Comparison of ENCODE assay signal across 21 cellular contexts in the genomic region with DNA sequence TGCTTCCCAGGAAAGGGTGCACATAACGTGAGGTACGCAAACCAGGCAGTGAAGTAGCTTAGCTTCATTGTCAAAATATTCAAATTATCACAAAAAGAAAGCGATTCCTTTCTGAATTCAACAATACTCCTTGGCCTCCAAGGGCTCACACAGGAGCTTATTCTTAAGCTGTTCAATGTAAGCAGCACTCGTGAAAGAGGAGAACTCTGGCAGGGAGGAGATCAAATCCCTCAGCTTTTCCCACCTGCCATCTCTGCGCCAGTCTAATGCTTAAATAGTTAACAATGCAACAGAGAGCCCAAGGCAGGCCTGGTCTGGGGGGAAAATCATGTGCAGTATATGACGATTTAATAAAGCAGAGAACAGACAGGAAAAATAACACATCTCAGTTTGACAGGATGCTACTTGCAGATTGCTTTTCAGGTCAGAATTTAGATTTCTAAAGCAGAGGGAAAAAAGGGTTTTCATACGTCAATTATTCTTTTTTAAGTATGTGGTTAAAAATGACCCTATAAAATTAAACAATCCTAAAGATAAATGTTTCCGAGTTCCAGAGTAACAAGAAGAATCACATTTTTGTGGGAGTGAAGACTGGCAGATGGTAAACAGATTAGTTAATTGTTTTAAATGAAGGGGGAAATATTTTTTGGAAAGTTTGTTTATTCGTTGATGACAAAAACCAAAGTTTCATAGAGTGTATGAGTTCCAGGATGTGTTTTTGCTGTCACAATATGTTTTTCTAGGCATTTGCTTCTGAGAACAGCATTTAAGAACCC. TPM values are rescaled to one million over a fixed set of nuclear protein-coding genes. Genes with fewer than 3 reads are reported as not detected.
A peak's percentile ranks its signal among the peaks of the same experiment; 100 is the strongest.
DNase-seq lines count a peak whose midpoint lies in the region; ATAC-seq and TF ChIP-seq lines count a peak whose summit lies in the region.
"Had no signal": no experiment of that assay in that cellular context is flagged by ENCODE, and none has a peak within 500 bp of the region (broad histone marks: within the 10 kb centered on the region; RNA-seq: fewer than 3 reads in every experiment).

No MANE protein-coding gene starts in this region.

- no peak overlapping the region for H3K4ac ChIP-seq in neuronal stem cell (ENCODE audit: low read length)

- peaks cover 15% of the 10 kb centered on the region for H3K27me3 Mint-ChIP-seq in endothelial cell (ENCODE audit: unreplicated experiment)
- H3K27me3 Mint-ChIP-seq: activated CD4-positive, alpha-beta T cell treated with anti-CD3 and anti-CD28 coated beads, Interleukin-2, amount 10 ng/mL, durations not matched to agents 7 days and 5 days; central memory CD8-positive, alpha-beta T cell; T-helper 17 cell had no signal

- intact Hi-C loops in right lobe of liver (cut with DNase I) (no loop called here), body of pancreas (cut with DNase I) (no loop called here)

- no peak for TF ChIP-seq CTCF in endothelial cell (IDR thresholded peaks at IDR 0.05; ENCODE audit: unreplicated experiment)
- TF ChIP-seq CTCF in right lobe of liver (IDR thresholded peaks at IDR 0.05) = no peak
- no peak for TF ChIP-seq CTCF in body of pancreas (IDR thresholded peaks at IDR 0.05)

- peak overlapping the region; percentile 68 for H3K27ac Mint-ChIP-seq in endothelial cell (ENCODE audit: unreplicated experiment)
- H3K27ac Mint-ChIP-seq: activated CD4-positive, alpha-beta T cell treated with anti-CD3 and anti-CD28 coated beads, Interleukin-2, amount 10 ng/mL, durations not matched to agents 7 days and 5 days; activated T-helper 1 cell treated with anti-CD3 and anti-CD28 coated beads, Interleukin-12 subunit alpha, Interleukin-12 subunit beta, Interleukin-2, Interleukin-4 antibody, amounts not matched to agents 30 ng/mL and 10 ng/mL and 1 ng/mL, durations not matched to agents 14 hours and 24 hours and 36 hours; T-helper 17 cell had no signal

- H3K14ac ChIP-seq in neuronal stem cell (ENCODE audit: low read length) = no peak overlapping the region

- in situ Hi-C loops in HAP-1 (cut with MboI; ENCODE audit: low sequenced_read_pairs) = no loop called here

- peaks cover 43% of the 10 kb centered on the region for H3K36me3 Mint-ChIP-seq in endothelial cell (ENCODE audit: low read depth, unreplicated experiment)

- no peak overlapping the region for H3K4me2 ChIP-seq in neuronal stem cell (ENCODE audit: insufficient read depth, low read length, poor library complexity, severe bottlenecking)

- no peak overlapping the region for H2BK5ac ChIP-seq in neuronal stem cell (ENCODE audit: low read length)

- H4K8ac ChIP-seq in neuronal stem cell (ENCODE audit: low read depth, low read length) = no peak overlapping the region

- H2AFZ ChIP-seq in neuronal stem cell (ENCODE audit: low read length) = peak overlapping the region; percentile 30

- ATAC-seq in right lobe of liver (no peak), body of pancreas (no peak)
- ATAC-seq: T-helper 17 cell had no signal

- WGBS in neuronal stem cell (ENCODE audit: extremely low coverage in 2 of 2, insufficient read length in 2 of 2, insufficient replicate concordance in 1 of 2), 2 donors = 100% methylated on average over 1 of the region's 9 CpGs; no CpG with 5 or more reads in 1 of the 2 donors
- WGBS in right lobe of liver (ENCODE audit: insufficient coverage, low coverage, low lambda C conversion rate, missing lambda C conversion rate) = 52% methylated on average over 9 of the region's 9 CpGs
- 72 to 74% methylated on average over 9 of the region's 9 CpGs for WGBS in body of pancreas, 2 donors

- H3K9me3 ChIP-seq in HAP-1 (no peaks in the 10 kb centered on the region), neuronal stem cell (replicated peaks in 1 of 2; ENCODE audit: control insufficient read depth in 2 of 2, insufficient read depth in 1 of 2, low read depth in 1 of 2, low read length in 2 of 2) (no peaks in the 10 kb centered on the region), right lobe of liver (no peaks in the 10 kb centered on the region), body of pancreas (no peaks in the 10 kb centered on the region)
- H3K9me3 ChIP-seq: ovary, sigmoid colon, suprapubic skin had no signal

- H3K4me1 ChIP-seq in HAP-1 (peaks cover 26% of the 10 kb centered on the region), neuronal stem cell (ENCODE audit: control insufficient read depth in 2 of 2, insufficient read depth in 1 of 2, low read depth in 1 of 2, low read length in 2 of 2) (peaks cover 41 to 74% of the 10 kb centered on the region in 2 donors), right lobe of liver (no peaks in the 10 kb centered on the region), body of pancreas (no peaks in the 10 kb centered on the region)

- H3K4me1 Mint-ChIP-seq in endothelial cell (ENCODE audit: unreplicated experiment) = peaks cover 84% of the 10 kb centered on the region
- H3K4me1 Mint-ChIP-seq: activated CD4-positive, alpha-beta T cell treated with anti-CD3 and anti-CD28 coated beads, Interleukin-2, amount 10 ng/mL, durations not matched to agents 7 days and 5 days; central memory CD8-positive, alpha-beta T cell had no signal

- no peak overlapping the region for H3K4me3 Mint-ChIP-seq in endothelial cell (ENCODE audit: unreplicated experiment)
- H3K4me3 Mint-ChIP-seq: activated CD4-positive, alpha-beta T cell treated with anti-CD3 and anti-CD28 coated beads, Interleukin-2, amount 10 ng/mL, durations not matched to agents 7 days and 5 days; activated T-helper 1 cell treated with anti-CD3 and anti-CD28 coated beads, Interleukin-12 subunit alpha, Interleukin-12 subunit beta, Interleukin-2, Interleukin-4 antibody, amounts not matched to agents 30 ng/mL and 10 ng/mL and 1 ng/mL, durations not matched to agents 14 hours and 24 hours and 36 hours; CD14-positive monocyte; central memory CD8-positive, alpha-beta T cell; T-helper 17 cell had no signal

- no peak for TF ChIP-seq POLR2A in right lobe of liver (IDR thresholded peaks at IDR 0.05)
- no peak for TF ChIP-seq POLR2A in body of pancreas (IDR thresholded peaks at IDR 0.05)

- H3K79me1 ChIP-seq in neuronal stem cell (ENCODE audit: low read depth, low read length) = no peaks in the 10 kb centered on the region

- no peak overlapping the region for H2BK120ac ChIP-seq in neuronal stem cell (ENCODE audit: low read depth, low read length)

- H2AK5ac ChIP-seq in neuronal stem cell (ENCODE audit: low read depth, low read length) = no peak overlapping the region

- H4K91ac ChIP-seq in neuronal stem cell (ENCODE audit: low read depth, low read length, poor library complexity) = no peak overlapping the region

- no peaks in the 10 kb centered on the region for H3K9me3 Mint-ChIP-seq in endothelial cell (ENCODE audit: unreplicated experiment)
- H3K9me3 Mint-ChIP-seq: activated CD4-positive, alpha-beta T cell treated with anti-CD3 and anti-CD28 coated beads, Interleukin-2, amount 10 ng/mL, durations not matched to agents 7 days and 5 days; activated T-helper 1 cell treated with anti-CD3 and anti-CD28 coated beads, Interleukin-12 subunit alpha, Interleukin-12 subunit beta, Interleukin-2, Interleukin-4 antibody, amounts not matched to agents 30 ng/mL and 10 ng/mL and 1 ng/mL, durations not matched to agents 14 hours and 24 hours and 36 hours; CD14-positive monocyte; central memory CD8-positive, alpha-beta T cell had no signal

- H3K23ac ChIP-seq in neuronal stem cell (ENCODE audit: low read depth, low read length, poor library complexity) = no peak overlapping the region

- H3K27me3 ChIP-seq in HAP-1 (ENCODE audit: low read depth) (no peaks in the 10 kb centered on the region), neuronal stem cell (ENCODE audit: control insufficient read depth in 3 of 3, insufficient read depth in 3 of 3, low read depth in 1 of 3, low read length in 3 of 3) (no peaks in the 10 kb centered on the region), right lobe of liver (no peaks in the 10 kb centered on the region), body of pancreas (no peaks in the 10 kb centered on the region)
- H3K27me3 ChIP-seq: ovary, sigmoid colon, suprapubic skin had no signal

- H3K4me3 ChIP-seq in HAP-1 (no peak overlapping the region), neuronal stem cell (ENCODE audit: low read length in 2 of 2) (no peak overlapping the region), right lobe of liver (no peak overlapping the region), body of pancreas (no peak overlapping the region)
- H3K4me3 ChIP-seq: dorsolateral prefrontal cortex, ovary, sigmoid colon, suprapubic skin had no signal

- no peak overlapping the region for H2BK12ac ChIP-seq in neuronal stem cell (ENCODE audit: low read length)

- no peak overlapping the region for H2BK15ac ChIP-seq in neuronal stem cell (ENCODE audit: low read length)

- peak; percentile 53 to 54 for DNase-seq in HAP-1 (ENCODE audit: low spot score in 2 of 2)
- peak; percentile 34 for DNase-seq in NCI-H82 treated with DMSO at 0.1 percent for 48 hours (lab: John Stamatoyannopoulos, UW; ENCODE audit: unreplicated experiment)
- DNase-seq in endothelial cell (ENCODE audit: low spot score) = no peak
- DNase-seq in neuronal stem cell (ENCODE audit: low spot score) = peak; percentile 69
- no peak for DNase-seq in iPS-NIHi7 (ENCODE audit: extremely low spot score)
- DNase-seq in right lobe of liver = no peak
- DNase-seq in body of pancreas = no peak
- DNase-seq in GDM1 (lab: John Stamatoyannopoulos, UW) = no peak
- DNase-seq: activated CD4-positive, alpha-beta T cell treated with anti-CD3 and anti-CD28 coated beads, Interleukin-2, amount 10 ng/mL, durations not matched to agents 7 days and 5 days; activated naive CD4-positive, alpha-beta T cell treated with anti-CD3 and anti-CD28 coated beads, Interleukin-2, amount 50 U/mL, for 16 hours; dorsolateral prefrontal cortex; MV-4-11; NCI-H1694 treated with DMSO at 0.1 percent for 48 hours; NK-92 treated with Interleukin-12 subunit alpha and Interleukin-12 subunit beta, amount 100 ng/mL, for 24 hours; sigmoid colon; T-helper 17 cell had no signal

- H3K9ac ChIP-seq in neuronal stem cell (ENCODE audit: low read depth, low read length, poor library complexity) = no peak overlapping the region

- H3K36me3 ChIP-seq in HAP-1 (replicated peaks) = no peaks in the 10 kb centered on the region
- peaks cover 0 to 38% of the 10 kb centered on the region in 2 donors for H3K36me3 ChIP-seq in neuronal stem cell (replicated peaks in 1 of 2; ENCODE audit: control insufficient read depth in 2 of 2, insufficient read depth in 2 of 2, low read length in 2 of 2)
- H3K36me3 ChIP-seq in right lobe of liver = no peaks in the 10 kb centered on the region
- H3K36me3 ChIP-seq in body of pancreas (replicated peaks in 1 of 2; ENCODE audit: insufficient read depth in 1 of 2, low read depth in 2 of 2) = no peaks in the 10 kb centered on the region
- H3K36me3 ChIP-seq: ovary, sigmoid colon, suprapubic skin had no signal

- H3K18ac ChIP-seq in neuronal stem cell (ENCODE audit: low read length) = no peak overlapping the region

- peak overlapping the region; percentile 93 for H3K27ac ChIP-seq in neuronal stem cell (replicated peaks; ENCODE audit: low read length)
- H3K27ac ChIP-seq in right lobe of liver = no peak overlapping the region
- no peak overlapping the region for H3K27ac ChIP-seq in body of pancreas
- H3K27ac ChIP-seq: dorsolateral prefrontal cortex, ovary, suprapubic skin had no signal

RNA-seq across cellular contexts. Expression of a gene that starts 46.0 kb away (rescaled TPM):
- total RNA-seq in endothelial cell (ENCODE audit: unreplicated experiment) (294 TPM), right lobe of liver (1 to 10 TPM in 5 of 6 experiments, under 1 TPM in 1; 0.74 to 3.2 (median 1.6) TPM), body of pancreas (10 to 100 TPM; 22.1 to 23.3 TPM)
- 5.6 TPM for polyA plus RNA-seq in neuronal stem cell (2013, experiment 1 of 2)
- polyA plus RNA-seq in neuronal stem cell (2013, experiment 2 of 2) = 5.9 TPM

Comparison
In these comparisons a context has a peak if more than half of its experiments do, and no peak if none do; other contexts are left out.
1. DNase-seq: peak in HAP-1 (2 of 2), NCI-H82 treated with DMSO at 0.1 percent for 48 hours (single experiment) and neuronal stem cell (single experiment); none in endothelial cell (single experiment), iPS-NIHi7 (single experiment), right lobe of liver (0 of 3), body of pancreas (0 of 4) and GDM1 (single experiment).
2. RNA of a gene that starts 46.0 kb away (total RNA-seq): 294 TPM in endothelial cell (single experiment); 22.1 to 23.3 TPM in body of pancreas and 0.74 to 3.2 TPM in right lobe of liver; every median in the first group is over 10 times any median in the second.